In the genomic region with DNA sequence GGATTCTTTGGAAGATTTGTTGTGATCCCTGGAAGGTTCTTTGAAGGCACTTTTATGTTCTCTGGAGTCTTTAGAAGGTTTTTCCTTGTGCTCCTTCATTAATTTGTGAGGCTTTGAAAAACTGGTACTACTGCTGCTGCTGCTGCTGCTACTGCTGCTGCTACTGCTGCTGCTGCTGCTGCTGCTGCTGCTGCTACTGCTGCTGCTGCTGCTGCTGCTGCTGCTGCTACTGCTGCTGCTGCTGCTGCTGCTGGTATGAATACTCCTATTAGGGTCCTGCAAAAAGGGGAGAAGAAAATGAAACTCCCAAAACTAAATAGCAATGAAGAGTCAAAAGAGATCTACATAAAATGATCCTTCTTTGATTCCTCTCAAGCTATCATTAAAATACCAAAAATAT, we compare ENCODE assay signal across 26 cellular contexts.
"Had no signal": no experiment of that assay in that cellular context is flagged by ENCODE, and none has a peak within 500 bp of the region (broad histone marks: within the 10 kb centered on the region; RNA-seq: fewer than 3 reads in every experiment).

No MANE protein-coding gene starts in this region.

- H3K4me3 Mint-ChIP-seq: natural killer cell; stimulated activated effector memory CD8-positive, alpha-beta T cell treated with anti-CD3 and anti-CD28 coated beads, Interleukin-12 subunit alpha, Interleukin-12 subunit beta, amount 100 ng/mL, for 72 hours had no signal

- H3K27ac ChIP-seq: lower lobe of right lung, pancreas, prostate gland, skin epidermis, spleen, suprapubic skin, thoracic aorta, tibial artery, uterus had no signal

- H3K9me3 ChIP-seq: lower lobe of right lung, pancreas, prostate gland, spleen, suprapubic skin, thoracic aorta, tibial artery, uterus had no signal

- H3K36me3 ChIP-seq: pancreas, prostate gland, suprapubic skin, thoracic aorta, tibial artery, uterus had no signal

- H3K4me1 ChIP-seq: lower lobe of right lung, pancreas, prostate gland, suprapubic skin, tibial artery, uterus had no signal

- H3K4me3 ChIP-seq: lower lobe of right lung, pancreas, prostate gland, skin epidermis, spleen, suprapubic skin, thoracic aorta, tibial artery, uterus had no signal

- H3K27ac Mint-ChIP-seq: natural killer cell; stimulated activated effector memory CD8-positive, alpha-beta T cell treated with anti-CD3 and anti-CD28 coated beads, Interleukin-12 subunit alpha, Interleukin-12 subunit beta, amount 100 ng/mL, for 72 hours had no signal

- H3K27me3 ChIP-seq: pancreas, spleen, suprapubic skin, tibial artery, uterus had no signal

- H3K9me3 Mint-ChIP-seq: natural killer cell; stimulated activated effector memory CD8-positive, alpha-beta T cell treated with anti-CD3 and anti-CD28 coated beads, Interleukin-12 subunit alpha, Interleukin-12 subunit beta, amount 100 ng/mL, for 72 hours had no signal

- ATAC-seq: left cardiac atrium; left lobe of liver; left ventricle myocardium superior; lower lobe of right lung; natural killer cell; pancreas; right cardiac atrium; sciatic nerve; stimulated activated effector memory CD8-positive, alpha-beta T cell treated with anti-CD3 and anti-CD28 coated beads, Interleukin-12 subunit alpha, Interleukin-12 subunit beta, amount 100 ng/mL, for 72 hours had no signal

- DNase-seq: hippocampal formation; kidney glomerular epithelial cell; left cardiac atrium; left ventricle myocardium superior; lower lobe of right lung; mammary epithelial cell; mesenchymal stem cell; natural killer cell; nucleus accumbens; pancreas; posterior cingulate gyrus; retina; right cardiac atrium; spleen; stimulated activated CD4-positive, alpha-beta T cell treated with anti-CD3 and anti-CD28 coated beads, Interleukin-4, amount 100 ng/mL, for 24 hours; stimulated activated naive CD4-positive, alpha-beta T cell treated with Interleukin-2 at 50 U/mL for 16 hours; tibial artery; trophoblast cell; uterus had no signal
